8 cellular contexts compared by ENCODE assay signal in the genomic region with DNA sequence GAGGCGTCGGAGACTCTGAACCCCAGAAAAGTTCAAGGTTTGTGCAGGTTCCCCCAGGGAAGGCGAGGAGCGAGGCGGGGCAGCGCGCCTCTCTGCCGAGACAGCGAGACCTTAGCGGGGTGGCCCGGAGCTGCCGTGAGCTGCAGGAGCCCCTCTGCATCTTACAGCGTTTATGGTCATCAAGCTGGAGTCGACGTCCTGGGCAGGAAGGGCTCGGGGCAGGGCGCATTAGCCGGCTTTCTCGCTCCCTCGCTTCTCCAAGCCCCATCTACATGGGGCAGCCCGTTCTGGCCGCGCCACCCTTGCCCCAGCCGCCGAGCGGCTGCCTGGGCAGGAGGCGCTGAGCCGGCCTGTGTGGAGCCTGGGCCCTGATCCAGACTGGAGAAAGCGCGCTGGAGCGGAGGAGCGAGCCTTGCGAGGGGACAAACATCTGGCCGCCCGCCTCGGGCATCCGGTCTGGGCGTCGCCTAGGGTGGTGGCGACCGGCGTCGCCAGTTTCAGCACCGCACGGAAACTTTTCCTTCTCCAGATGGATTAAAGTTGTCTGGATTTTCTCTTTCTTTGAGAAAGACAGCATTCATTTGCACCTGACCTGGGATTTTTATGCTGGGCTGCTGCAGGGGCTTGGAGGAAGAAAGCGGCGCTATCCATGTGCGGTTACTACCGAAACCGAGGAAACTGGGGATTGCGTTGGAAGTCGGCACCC. TPM values are rescaled to one million over a fixed set of nuclear protein-coding genes. Genes with fewer than 3 reads are reported as not detected.
DNase-seq lines count a peak whose midpoint lies in the region; ATAC-seq, FAIRE-seq and TF ChIP-seq lines count a peak whose summit lies in the region.

No MANE protein-coding gene starts in this region.

- POLR2A ChIA-PET in PC-9 (lab: Charles Lee; ENCODE audit: unreplicated experiment) = no interaction called here

- H3K79me2 ChIP-seq in PC-9 (ENCODE audit: low read depth) = no peaks in the 10 kb centered on the region

- H2AFZ ChIP-seq in PC-9 = no peak overlapping the region

- H3K4me2 ChIP-seq in PC-9 = no peak overlapping the region

- H3K9me3 ChIP-seq in Peyer's patch (peaks cover 0 to 6% (median 0%) of the 10 kb centered on the region in 4 donors), pancreas (no peaks in the 10 kb centered on the region), PC-9 (ENCODE audit: insufficient read depth, low read depth) (no peaks in the 10 kb centered on the region)

- H3K27ac ChIP-seq in Peyer's patch (no peak overlapping the region), pancreas (no peak overlapping the region), PC-9 (no peak overlapping the region)

- 1 to 2% methylated on average over 48 to 52 of the region's 52 CpGs for WGBS in pancreas, 2 donors

- H3K4me1 ChIP-seq in Peyer's patch (peaks cover 0 to 28% (median 15%) of the 10 kb centered on the region in 4 donors), pancreas (peaks cover 0 to 19% (median 18%) of the 10 kb centered on the region in 3 donors), PC-9 (replicated peaks; ENCODE audit: insufficient read depth) (no peaks in the 10 kb centered on the region)

- in situ Hi-C loops in G401 (cut with HindIII; ENCODE audit: low sequenced_read_pairs) = no loop called here

- ATAC-seq in pancreas = peak; percentile 38 to 70 (median 59)
- ATAC-seq in HG03280 (IDR thresholded peaks at IDR 0.05; ENCODE audit: unreplicated experiment) = no peak

- H3F3A ChIP-seq in PC-9 (ENCODE audit: insufficient read depth, low read depth) = no peaks in the 10 kb centered on the region

- TF ChIP-seq POLR2A in Peyer's patch (IDR thresholded peaks at IDR 0.05) = no peak

- DNase-seq in G401 (ENCODE audit: low spot score) (peak; percentile 43), Peyer's patch (peak in 1 of 3 donors; percentile 43), fibroblast of villous mesenchyme (ENCODE audit: low read depth) (peak; percentile 3), pancreas (peak; percentile 15 to 78 (median 42)), epidermal melanocyte (ENCODE audit: insufficient read length, low spot score) (no peak), NCI-H2081 (lab: John Stamatoyannopoulos, UW) (no peak), PC-9 (no peak)

- no peak for TF ChIP-seq CTCF in Peyer's patch (IDR thresholded peaks at IDR 0.05)
- no peak for TF ChIP-seq CTCF in fibroblast of villous mesenchyme (IDR thresholded peaks at IDR 0.05; ENCODE audit: insufficient read depth, low read depth, low read length)
- no peak for TF ChIP-seq CTCF in pancreas (IDR thresholded peaks at IDR 0.05)
- TF ChIP-seq CTCF in PC-9 (conservative IDR thresholded peaks at IDR 0.05) = no peak

- FAIRE-seq in pancreas (lab: Jason Lieb, UNC) = no peak

- BruUV-seq in PC-9 (replicated peaks; lab: Mats Ljungman, UMichigan) = no TSS peak

- peak overlapping the region; percentile 14 to 54 (median 43) for H3K4me3 ChIP-seq in Peyer's patch
- H3K4me3 ChIP-seq in fibroblast of villous mesenchyme (ENCODE audit: low read depth, low read length) = no peak overlapping the region
- H3K4me3 ChIP-seq in pancreas = peak overlapping the region; percentile 21 to 64 (median 42)
- no peak overlapping the region for H3K4me3 ChIP-seq in PC-9

- H4K20me1 ChIP-seq in PC-9 (ENCODE audit: insufficient read depth) = no peaks in the 10 kb centered on the region

- H3K9me2 ChIP-seq in PC-9 (ENCODE audit: insufficient read depth) = no peaks in the 10 kb centered on the region

- CTCF ChIA-PET in PC-9 (lab: Charles Lee) = no interaction called here

- intact Hi-C loops in pancreas (cut with DNase I) = no loop called here
- intact Hi-C loops in PC-9 (cut with micrococcal nuclease; ENCODE audit: unreplicated experiment) = no loop called here

- H3K36me3 ChIP-seq in Peyer's patch (no peaks in the 10 kb centered on the region), pancreas (no peaks in the 10 kb centered on the region), PC-9 (ENCODE audit: low read depth) (no peaks in the 10 kb centered on the region)

- peaks cover 0 to 27% of the 10 kb centered on the region in 2 donors for H3K27me3 ChIP-seq in Peyer's patch
- peaks cover 7 to 33% (median 15%) of the 10 kb centered on the region in 4 donors for H3K27me3 ChIP-seq in pancreas
- peaks cover 32% of the 10 kb centered on the region for H3K27me3 ChIP-seq in PC-9 (ENCODE audit: insufficient read depth, low read depth)

RNA-seq across cellular contexts. Expression of gene TMEM132E, which starts 0.8 kb away (rescaled TPM):
- not detected in 2 replicates for total RNA-seq in G401 (2014; rRNA removed; shearing (Covaris generic))
- total RNA-seq in Peyer's patch (1 to 10 TPM in 1 of 4 donors, under 1 TPM in 1, not detected in 2; 0.13 to 1.7 TPM), fibroblast of villous mesenchyme (under 0.01 TPM in 1 of 2 replicates, not detected in the other), pancreas (under 1 TPM in 4 of 6 donors, not detected in 2; 0.04 to 0.15 (median 0.09) TPM), PC-9 (2021) (not detected in 2 replicates)
- 1 to 10 TPM in 1 of 2 donors, under 1 TPM in 1; 0.08 to 1.1 TPM for polyA plus RNA-seq in pancreas

Comparison
In these comparisons a context has a peak if more than half of its experiments do, and no peak if none do; other contexts are left out.
1. DNase-seq: peak in G401 (single experiment), fibroblast of villous mesenchyme (single experiment) and pancreas (6 of 6); none in epidermal melanocyte (single experiment), NCI-H2081 (0 of 2) and PC-9 (0 of 2).
2. H3K4me3 ChIP-seq: peak in Peyer's patch (4 of 4) and pancreas (4 of 4); none in fibroblast of villous mesenchyme (single experiment) and PC-9 (single experiment).